ENCODE assay signal across 1 cellular context in genomic region chr20:49786671-49787370, GRCh38.
TF ChIP-seq lines count a peak whose summit lies in the region.

No MANE protein-coding gene starts in this region.

TF ChIP-seq in H1, 55 proteins besides CTCF, POLR2A, EP300 and RAD21 (continued from another document):
- TF ChIP-seq, protein P1, sequence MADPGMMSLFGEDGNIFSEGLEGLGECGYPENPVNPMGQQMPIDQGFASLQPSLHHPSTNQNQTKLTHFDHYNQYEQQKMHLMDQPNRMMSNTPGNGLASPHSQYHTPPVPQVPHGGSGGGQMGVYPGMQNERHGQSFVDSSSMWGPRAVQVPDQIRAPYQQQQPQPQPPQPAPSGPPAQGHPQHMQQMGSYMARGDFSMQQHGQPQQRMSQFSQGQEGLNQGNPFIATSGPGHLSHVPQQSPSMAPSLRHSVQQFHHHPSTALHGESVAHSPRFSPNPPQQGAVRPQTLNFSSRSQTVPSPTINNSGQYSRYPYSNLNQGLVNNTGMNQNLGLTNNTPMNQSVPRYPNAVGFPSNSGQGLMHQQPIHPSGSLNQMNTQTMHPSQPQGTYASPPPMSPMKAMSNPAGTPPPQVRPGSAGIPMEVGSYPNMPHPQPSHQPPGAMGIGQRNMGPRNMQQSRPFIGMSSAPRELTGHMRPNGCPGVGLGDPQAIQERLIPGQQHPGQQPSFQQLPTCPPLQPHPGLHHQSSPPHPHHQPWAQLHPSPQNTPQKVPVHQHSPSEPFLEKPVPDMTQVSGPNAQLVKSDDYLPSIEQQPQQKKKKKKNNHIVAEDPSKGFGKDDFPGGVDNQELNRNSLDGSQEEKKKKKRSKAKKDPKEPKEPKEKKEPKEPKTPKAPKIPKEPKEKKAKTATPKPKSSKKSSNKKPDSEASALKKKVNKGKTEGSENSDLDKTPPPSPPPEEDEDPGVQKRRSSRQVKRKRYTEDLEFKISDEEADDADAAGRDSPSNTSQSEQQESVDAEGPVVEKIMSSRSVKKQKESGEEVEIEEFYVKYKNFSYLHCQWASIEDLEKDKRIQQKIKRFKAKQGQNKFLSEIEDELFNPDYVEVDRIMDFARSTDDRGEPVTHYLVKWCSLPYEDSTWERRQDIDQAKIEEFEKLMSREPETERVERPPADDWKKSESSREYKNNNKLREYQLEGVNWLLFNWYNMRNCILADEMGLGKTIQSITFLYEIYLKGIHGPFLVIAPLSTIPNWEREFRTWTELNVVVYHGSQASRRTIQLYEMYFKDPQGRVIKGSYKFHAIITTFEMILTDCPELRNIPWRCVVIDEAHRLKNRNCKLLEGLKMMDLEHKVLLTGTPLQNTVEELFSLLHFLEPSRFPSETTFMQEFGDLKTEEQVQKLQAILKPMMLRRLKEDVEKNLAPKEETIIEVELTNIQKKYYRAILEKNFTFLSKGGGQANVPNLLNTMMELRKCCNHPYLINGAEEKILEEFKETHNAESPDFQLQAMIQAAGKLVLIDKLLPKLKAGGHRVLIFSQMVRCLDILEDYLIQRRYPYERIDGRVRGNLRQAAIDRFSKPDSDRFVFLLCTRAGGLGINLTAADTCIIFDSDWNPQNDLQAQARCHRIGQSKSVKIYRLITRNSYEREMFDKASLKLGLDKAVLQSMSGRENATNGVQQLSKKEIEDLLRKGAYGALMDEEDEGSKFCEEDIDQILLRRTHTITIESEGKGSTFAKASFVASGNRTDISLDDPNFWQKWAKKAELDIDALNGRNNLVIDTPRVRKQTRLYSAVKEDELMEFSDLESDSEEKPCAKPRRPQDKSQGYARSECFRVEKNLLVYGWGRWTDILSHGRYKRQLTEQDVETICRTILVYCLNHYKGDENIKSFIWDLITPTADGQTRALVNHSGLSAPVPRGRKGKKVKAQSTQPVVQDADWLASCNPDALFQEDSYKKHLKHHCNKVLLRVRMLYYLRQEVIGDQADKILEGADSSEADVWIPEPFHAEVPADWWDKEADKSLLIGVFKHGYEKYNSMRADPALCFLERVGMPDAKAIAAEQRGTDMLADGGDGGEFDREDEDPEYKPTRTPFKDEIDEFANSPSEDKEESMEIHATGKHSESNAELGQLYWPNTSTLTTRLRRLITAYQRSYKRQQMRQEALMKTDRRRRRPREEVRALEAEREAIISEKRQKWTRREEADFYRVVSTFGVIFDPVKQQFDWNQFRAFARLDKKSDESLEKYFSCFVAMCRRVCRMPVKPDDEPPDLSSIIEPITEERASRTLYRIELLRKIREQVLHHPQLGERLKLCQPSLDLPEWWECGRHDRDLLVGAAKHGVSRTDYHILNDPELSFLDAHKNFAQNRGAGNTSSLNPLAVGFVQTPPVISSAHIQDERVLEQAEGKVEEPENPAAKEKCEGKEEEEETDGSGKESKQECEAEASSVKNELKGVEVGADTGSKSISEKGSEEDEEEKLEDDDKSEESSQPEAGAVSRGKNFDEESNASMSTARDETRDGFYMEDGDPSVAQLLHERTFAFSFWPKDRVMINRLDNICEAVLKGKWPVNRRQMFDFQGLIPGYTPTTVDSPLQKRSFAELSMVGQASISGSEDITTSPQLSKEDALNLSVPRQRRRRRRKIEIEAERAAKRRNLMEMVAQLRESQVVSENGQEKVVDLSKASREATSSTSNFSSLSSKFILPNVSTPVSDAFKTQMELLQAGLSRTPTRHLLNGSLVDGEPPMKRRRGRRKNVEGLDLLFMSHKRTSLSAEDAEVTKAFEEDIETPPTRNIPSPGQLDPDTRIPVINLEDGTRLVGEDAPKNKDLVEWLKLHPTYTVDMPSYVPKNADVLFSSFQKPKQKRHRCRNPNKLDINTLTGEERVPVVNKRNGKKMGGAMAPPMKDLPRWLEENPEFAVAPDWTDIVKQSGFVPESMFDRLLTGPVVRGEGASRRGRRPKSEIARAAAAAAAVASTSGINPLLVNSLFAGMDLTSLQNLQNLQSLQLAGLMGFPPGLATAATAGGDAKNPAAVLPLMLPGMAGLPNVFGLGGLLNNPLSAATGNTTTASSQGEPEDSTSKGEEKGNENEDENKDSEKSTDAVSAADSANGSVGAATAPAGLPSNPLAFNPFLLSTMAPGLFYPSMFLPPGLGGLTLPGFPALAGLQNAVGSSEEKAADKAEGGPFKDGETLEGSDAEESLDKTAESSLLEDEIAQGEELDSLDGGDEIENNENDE (IDR thresholded peaks at IDR 0.05; ENCODE audit: insufficient replicate concordance, low read length) = no peak
- TF ChIP-seq SRF (IDR thresholded peaks at IDR 0.05; ENCODE audit: low read depth, low read length) (no peak), SAP30 (IDR thresholded peaks at IDR 0.05; ENCODE audit: insufficient read depth, insufficient replicate concordance, low read length) (no peak), EGR1 (IDR thresholded peaks at IDR 0.05; ENCODE audit: borderline replicate concordance, low read depth, low read length) (no peak), CHD2 (IDR thresholded peaks at IDR 0.05; ENCODE audit: low read length) (no peak)
